Comparison of ENCODE assay signal across 14 cellular contexts in genomic region chr14:61551419-61551818, GRCh38.
DNase-seq lines count a peak whose midpoint lies in the region; ATAC-seq, FAIRE-seq and TF ChIP-seq lines count a peak whose summit lies in the region.
"Had no signal": no experiment of that assay in that cellular context is flagged by ENCODE, and none has a peak within 500 bp of the region (broad histone marks: within the 10 kb centered on the region; RNA-seq: fewer than 3 reads in every experiment).

No MANE protein-coding gene starts in this region.

- H4K91ac ChIP-seq in IMR-90 (ENCODE audit: insufficient read depth, low read depth, low read length) = peak overlapping the region; percentile 96

- no peak overlapping the region for H3K4me3 Mint-ChIP-seq in CD4-positive, CD25-positive, alpha-beta regulatory T cell
- H3K4me3 Mint-ChIP-seq in activated naive CD8-positive, alpha-beta T cell treated with anti-CD3 and anti-CD28 coated beads for 36 hours = no peak overlapping the region

- H3K27ac Mint-ChIP-seq in CD4-positive, CD25-positive, alpha-beta regulatory T cell = peak overlapping the region; percentile 16 to 68 (median 45)
- peak overlapping the region; percentile 95 for H3K27ac Mint-ChIP-seq in activated naive CD8-positive, alpha-beta T cell treated with anti-CD3 and anti-CD28 coated beads for 36 hours

- H3K27me3 Mint-ChIP-seq in CD4-positive, CD25-positive, alpha-beta regulatory T cell = no peaks in the 10 kb centered on the region
- no peaks in the 10 kb centered on the region for H3K27me3 Mint-ChIP-seq in activated naive CD8-positive, alpha-beta T cell treated with anti-CD3 and anti-CD28 coated beads for 36 hours

- H3K18ac ChIP-seq in IMR-90 (ENCODE audit: low read depth, low read length) = peak overlapping the region; percentile 100

- no CpG with 5 or more reads among the region's 3 CpGs for WGBS in IMR-90 (ENCODE audit: extremely low coverage in 2 of 2, insufficient read length in 1 of 2), 2 experiments
- WGBS in SK-N-SH (ENCODE audit: low lambda C conversion rate) = 100% methylated on average over 3 of the region's 3 CpGs

- H2AK5ac ChIP-seq in IMR-90 (ENCODE audit: low read depth, low read length) = peak overlapping the region; percentile 91

- H3K4me1 ChIP-seq in CD4-positive, CD25-positive, alpha-beta regulatory T cell (ENCODE audit: control insufficient read depth, insufficient read depth, low read length, poor library complexity, severe bottlenecking) = peaks cover 8% of the 10 kb centered on the region
- H3K4me1 ChIP-seq in IMR-90 (ENCODE audit: control insufficient read depth, insufficient read depth, low read length) (peaks cover 46% of the 10 kb centered on the region), osteoblast (ENCODE audit: insufficient read depth, low read length) (peaks cover 67% of the 10 kb centered on the region), kidney (ENCODE audit: control insufficient read depth in 1 of 2, insufficient read depth in 1 of 2, low read depth in 1 of 2, low read length in 2 of 2) (peaks cover 9 to 11% of the 10 kb centered on the region in 2 donors), SK-N-SH (ENCODE audit: control insufficient read depth in 1 of 2, insufficient read depth in 2 of 2, low read depth in 1 of 2, low read length in 1 of 2) (peaks cover 0 to 27% of the 10 kb centered on the region in 2 experiments; a peak in 2 of 4 replicates)

- peaks cover 21 to 47% (median 30%) of the 10 kb centered on the region in 4 donors for H3K4me1 Mint-ChIP-seq in CD4-positive, CD25-positive, alpha-beta regulatory T cell
- H3K4me1 Mint-ChIP-seq in activated naive CD8-positive, alpha-beta T cell treated with anti-CD3 and anti-CD28 coated beads for 36 hours = peaks cover 54% of the 10 kb centered on the region

- H3K36me3 Mint-ChIP-seq in CD4-positive, CD25-positive, alpha-beta regulatory T cell = peaks cover 45% of the 10 kb centered on the region
- peaks cover 75% of the 10 kb centered on the region for H3K36me3 Mint-ChIP-seq in activated naive CD8-positive, alpha-beta T cell treated with anti-CD3 and anti-CD28 coated beads for 36 hours

- H3K56ac ChIP-seq in IMR-90 (ENCODE audit: extremely low read depth, insufficient read depth, low read length) = no peak overlapping the region

- peak overlapping the region; percentile 70; the same call in 1 of the 2 replicates for H3K23ac ChIP-seq in IMR-90 (ENCODE audit: low read depth, low read length)

- peak overlapping the region; percentile 60 for H4K5ac ChIP-seq in IMR-90 (ENCODE audit: low read depth, low read length)

- no peaks in the 10 kb centered on the region for H3K9me2 ChIP-seq in SK-N-SH

- no peak for DNase-seq in CD4-positive, CD25-positive, alpha-beta regulatory T cell
- DNase-seq in IMR-90 (no peak), osteoblast (ENCODE audit: insufficient read length, low spot score, missing footprints) (peak; percentile 18), kidney (no peak), iPS-NIHi11 (ENCODE audit: low spot score) (no peak), SK-N-SH (no peak)
- no peak for DNase-seq in activated naive CD8-positive, alpha-beta T cell treated with anti-CD3 and anti-CD28 coated beads for 36 hours
- DNase-seq: Caco-2, GDM1, head of caudate nucleus had no signal

- H2BK20ac ChIP-seq in IMR-90 (ENCODE audit: low read depth, low read length) = peak overlapping the region; percentile 98

- no peaks in the 10 kb centered on the region for H3K9me3 Mint-ChIP-seq in CD4-positive, CD25-positive, alpha-beta regulatory T cell
- H3K9me3 Mint-ChIP-seq in activated naive CD8-positive, alpha-beta T cell treated with anti-CD3 and anti-CD28 coated beads for 36 hours = no peaks in the 10 kb centered on the region

- H3K36me3 ChIP-seq in CD4-positive, CD25-positive, alpha-beta regulatory T cell (ENCODE audit: control insufficient read depth, insufficient read depth, low read length) = peaks cover 58% of the 10 kb centered on the region
- H3K36me3 ChIP-seq in IMR-90 (ENCODE audit: control insufficient read depth, insufficient read depth, low read length) (no peaks in the 10 kb centered on the region), osteoblast (ENCODE audit: insufficient read depth, low read length) (no peaks in the 10 kb centered on the region), kidney (ENCODE audit: control insufficient read depth in 1 of 2, insufficient read depth in 2 of 2, low read length in 2 of 2) (no peaks in the 10 kb centered on the region), SK-N-SH (replicated peaks in 1 of 2; ENCODE audit: control insufficient read depth in 1 of 2, insufficient read depth in 2 of 2, low read length in 1 of 2) (no peaks in the 10 kb centered on the region)

- H3K79me2 ChIP-seq in osteoblast (ENCODE audit: insufficient read depth, low read length) (peaks cover 16% of the 10 kb centered on the region), SK-N-SH (ENCODE audit: insufficient read depth) (no peaks in the 10 kb centered on the region)

- POLR2A ChIA-PET in IMR-90 (lab: Charles Lee; ENCODE audit: unreplicated experiment) (no interaction called here), SK-N-SH (lab: Yijun Ruan, JAX) (no interaction called here)

- TF ChIP-seq RAD21 in IMR-90 (IDR thresholded peaks at IDR 0.05; ENCODE audit: low read length) (no peak), SK-N-SH (IDR thresholded peaks at IDR 0.05; ENCODE audit: low read length) (no peak)

- H3K9me1 ChIP-seq in IMR-90 (ENCODE audit: insufficient read depth, low read length) = peaks cover 39% of the 10 kb centered on the region

- peak overlapping the region; percentile 98 for H2BK15ac ChIP-seq in IMR-90 (ENCODE audit: low read depth, low read length)

- H3K4me2 ChIP-seq in IMR-90 (ENCODE audit: low read depth, low read length) = no peak overlapping the region
- no peak overlapping the region for H3K4me2 ChIP-seq in osteoblast (ENCODE audit: insufficient read depth, low read length)
- no peak overlapping the region for H3K4me2 ChIP-seq in SK-N-SH

- intact Hi-C loops in IMR-90 (cut with micrococcal nuclease) (loop anchor here (10.0 kb wide), 1 partner anchor 283 kb away; no protein-coding TSS in a partner anchor), kidney (cut with DNase I) (no loop called here)

- H2AK9ac ChIP-seq in IMR-90 (replicated peaks; ENCODE audit: low read depth, low read length, poor library complexity) = no peak overlapping the region

- peak overlapping the region; percentile 99 for H2BK120ac ChIP-seq in IMR-90 (ENCODE audit: low read depth, low read length)

- no peak for TF ChIP-seq CTCF in IMR-90 (conservative IDR thresholded peaks at IDR 0.05; ENCODE audit: low read depth, low read length)
- TF ChIP-seq CTCF in osteoblast (IDR thresholded peaks at IDR 0.05; ENCODE audit: extremely low read depth, low read depth, low read length) = no peak
- TF ChIP-seq CTCF in kidney (IDR thresholded peaks at IDR 0.05; ENCODE audit: borderline replicate concordance, extremely low read depth, insufficient read depth) = no peak
- no peak for TF ChIP-seq CTCF in SK-N-SH (IDR thresholded peaks at IDR 0.05)

- H2AFZ ChIP-seq in IMR-90 (replicated peaks; ENCODE audit: low read length, poor library complexity) (no peak overlapping the region), osteoblast (ENCODE audit: low read length) (no peak overlapping the region), SK-N-SH (ENCODE audit: low read depth) (no peak overlapping the region)

- no peak for TF ChIP-seq EP300 in SK-N-SH (IDR thresholded peaks at IDR 0.05; ENCODE audit: borderline replicate concordance in 1 of 2, low read depth in 1 of 2, low read length in 1 of 2)

- H4K20me1 ChIP-seq in IMR-90 (ENCODE audit: insufficient read depth, low read length) (no peaks in the 10 kb centered on the region), osteoblast (ENCODE audit: insufficient read depth, low read length) (no peaks in the 10 kb centered on the region), SK-N-SH (ENCODE audit: insufficient read depth) (no peaks in the 10 kb centered on the region)

- no peak overlapping the region for H3K4me3 ChIP-seq in CD4-positive, CD25-positive, alpha-beta regulatory T cell (ENCODE audit: low read depth, low read length)
- H3K4me3 ChIP-seq in IMR-90 (ENCODE audit: insufficient read depth, low read depth, low read length) = no peak overlapping the region
- no peak overlapping the region for H3K4me3 ChIP-seq in osteoblast (ENCODE audit: insufficient read depth, low read length)
- no peak overlapping the region for H3K4me3 ChIP-seq in kidney (ENCODE audit: low read length in 2 of 2)
- no peak overlapping the region for H3K4me3 ChIP-seq in SK-N-SH (ENCODE audit: low read depth in 2 of 2, low read length in 1 of 2)
- H3K4me3 ChIP-seq: SK-N-MC, vagina had no signal

- H3K27me3 ChIP-seq in CD4-positive, CD25-positive, alpha-beta regulatory T cell (ENCODE audit: control insufficient read depth, insufficient read depth, low read length) = no peaks in the 10 kb centered on the region
- H3K27me3 ChIP-seq in IMR-90 (ENCODE audit: control insufficient read depth, insufficient read depth, low read length) = no peaks in the 10 kb centered on the region
- no peaks in the 10 kb centered on the region for H3K27me3 ChIP-seq in osteoblast (ENCODE audit: insufficient read depth, low read length)
- no peaks in the 10 kb centered on the region for H3K27me3 ChIP-seq in SK-N-SH (ENCODE audit: insufficient read depth)
- H3K27me3 ChIP-seq: vagina had no signal

- H4K8ac ChIP-seq in IMR-90 (ENCODE audit: low read depth in 2 of 2, low read length in 2 of 2) = peak overlapping the region; percentile 79 to 97; a peak in 3 of 4 replicates

- dilution Hi-C loops in IMR-90 (cut with HindIII; ENCODE audit: low sequenced_read_pairs, unreplicated experiment) = no loop called here

- no peaks in the 10 kb centered on the region for H3K9me3 ChIP-seq in CD4-positive, CD25-positive, alpha-beta regulatory T cell (ENCODE audit: control insufficient read depth in 2 of 2, low read length in 2 of 2)
- H3K9me3 ChIP-seq in IMR-90 (ENCODE audit: control insufficient read depth, insufficient read depth, low read length) = no peaks in the 10 kb centered on the region
- H3K9me3 ChIP-seq in osteoblast (ENCODE audit: low read depth, low read length) = no peaks in the 10 kb centered on the region
- no peaks in the 10 kb centered on the region for H3K9me3 ChIP-seq in kidney (ENCODE audit: control insufficient read depth in 1 of 2, low read length in 2 of 2)
- no peaks in the 10 kb centered on the region for H3K9me3 ChIP-seq in SK-N-SH
- H3K9me3 ChIP-seq: Caco-2, vagina had no signal

- in situ Hi-C loops in IMR-90 (cut with MboI; ENCODE audit: low sequenced_read_pairs) = loop anchor here (25.0 kb wide), 1 partner anchor 914 kb away; the partner anchor contains the start of gene SIX1

- peak overlapping the region; percentile 99 for H3K4ac ChIP-seq in IMR-90 (ENCODE audit: low read depth, low read length)

- CTCF ChIA-PET in IMR-90 (lab: Yijun Ruan, JAX) (interaction anchor here (0.6 kb wide), 1 partner anchor 122 kb away, joined by 3 read pairs; no protein-coding TSS in a partner anchor), SK-N-SH (lab: Yijun Ruan, JAX) (no interaction called here)

- H3K14ac ChIP-seq in IMR-90 (replicated peaks; ENCODE audit: low read depth, low read length) = peak overlapping the region; percentile 78

- no TSS peak for BruUV-seq in IMR-90 (replicated peaks; lab: Mats Ljungman, UMichigan)

- peak overlapping the region; percentile 96 for H2BK5ac ChIP-seq in IMR-90 (ENCODE audit: low read depth, low read length, poor library complexity, severe bottlenecking)

- peaks cover 3% of the 10 kb centered on the region for H3F3A ChIP-seq in SK-N-SH (replicated peaks; ENCODE audit: insufficient read depth)

- no peak overlapping the region for H3K27ac ChIP-seq in CD4-positive, CD25-positive, alpha-beta regulatory T cell (ENCODE audit: insufficient read depth, low read length, poor library complexity, severe bottlenecking)
- peak overlapping the region; percentile 43; the same call in 1 of the 2 replicates for H3K27ac ChIP-seq in IMR-90 (ENCODE audit: insufficient read depth, low read length)
- peak overlapping the region; percentile 97 for H3K27ac ChIP-seq in osteoblast (ENCODE audit: low read depth, low read length)
- H3K27ac ChIP-seq in kidney (ENCODE audit: low read depth in 2 of 2, low read length in 2 of 2) = no peak overlapping the region
- H3K27ac ChIP-seq in SK-N-SH (ENCODE audit: low read depth in 2 of 2, low read length in 1 of 2) = no peak overlapping the region
- H3K27ac ChIP-seq: SK-N-MC had no signal

- ATAC-seq in CD4-positive, CD25-positive, alpha-beta regulatory T cell (ENCODE audit: low read depth in 2 of 2) = no peak
- no peak for ATAC-seq in IMR-90 (ENCODE audit: low read depth)
- ATAC-seq: activated CD4-positive, CD25-positive, alpha-beta regulatory T cell treated with anti-CD3 and anti-CD28 coated beads, Interleukin-2, amount 50 U/mL, for 24 hours; esophagus mucosa had no signal

- H3K9ac ChIP-seq in IMR-90 (ENCODE audit: low read depth, low read length) = no peak overlapping the region
- no peak overlapping the region for H3K9ac ChIP-seq in kidney (ENCODE audit: low read length in 2 of 2)
- H3K9ac ChIP-seq in SK-N-SH = no peak overlapping the region

- FAIRE-seq in kidney (lab: Jason Lieb, UNC) = no peak

- no peak for TF ChIP-seq POLR2A in IMR-90 (IDR thresholded peaks at IDR 0.05; ENCODE audit: low read depth, low read length)

- H3K79me1 ChIP-seq in IMR-90 (ENCODE audit: low read depth in 1 of 2, low read length in 2 of 2) = peaks cover 9 to 25% of the 10 kb centered on the region in 2 experiments

Comparison
In these comparisons a context has a peak if more than half of its experiments do, and no peak if none do; other contexts are left out.
1. H3K27ac ChIP-seq: peak in IMR-90 (single experiment) and osteoblast (single experiment); none in CD4-positive, CD25-positive, alpha-beta regulatory T cell (single experiment), kidney (0 of 2) and SK-N-SH (0 of 2).